In genomic region chr1:230122361-230123279, GRCh38 we compare ENCODE assay signal across 16 cellular contexts. TPM values are rescaled to one million over a fixed set of nuclear protein-coding genes. Genes with fewer than 3 reads are reported as not detected.
DNase-seq lines count a peak whose midpoint lies in the region; ATAC-seq and TF ChIP-seq lines count a peak whose summit lies in the region.
"Had no signal": no experiment of that assay in that cellular context is flagged by ENCODE, and none has a peak within 500 bp of the region (broad histone marks: within the 10 kb centered on the region; RNA-seq: fewer than 3 reads in every experiment).

No MANE protein-coding gene starts in this region.

- no peaks in the 10 kb centered on the region for H3K9me3 ChIP-seq in CD8-positive, alpha-beta memory T cell (ENCODE audit: low read length)
- H3K9me3 ChIP-seq: esophagus squamous epithelium, mucosa of descending colon had no signal

- H3K4me3 ChIP-seq in CD8-positive, alpha-beta memory T cell (ENCODE audit: low read length), result no peak overlapping the region
- H3K4me3 ChIP-seq: esophagus squamous epithelium, mucosa of descending colon had no signal

- no peaks in the 10 kb centered on the region for H3K27me3 Mint-ChIP-seq in CD8-positive, alpha-beta memory T cell
- H3K27me3 Mint-ChIP-seq in HFFc6 (ENCODE audit: insufficient read depth), result no peaks in the 10 kb centered on the region; the same call in 1 of the 2 replicates
- H3K27me3 Mint-ChIP-seq in activated naive CD8-positive, alpha-beta T cell treated with anti-CD3 and anti-CD28 coated beads for 36 hours, result no peaks in the 10 kb centered on the region
- H3K27me3 Mint-ChIP-seq in mesothelial cell of epicardium (ENCODE audit: low read depth), result no peaks in the 10 kb centered on the region

- no peak overlapping the region for H3K27ac ChIP-seq in CD8-positive, alpha-beta memory T cell (ENCODE audit: low read depth, low read length)

- H3K27me3 ChIP-seq in CD8-positive, alpha-beta memory T cell (ENCODE audit: insufficient read depth, low read length, poor library complexity, severe bottlenecking), result no peaks in the 10 kb centered on the region
- H3K27me3 ChIP-seq: esophagus squamous epithelium had no signal

- DNase-seq in CD8-positive, alpha-beta memory T cell, result no peak
- DNase-seq in HFFc6 (no peak), mesothelial cell of epicardium (ENCODE audit: low spot score in 2 of 2, unreplicated experiment in 2 of 2) (no peak), NCI-H1048 (lab: John Stamatoyannopoulos, UW) (no peak), COR-L47 (lab: John Stamatoyannopoulos, UW) (no peak), left colon (no peak)
- DNase-seq in activated naive CD8-positive, alpha-beta T cell treated with anti-CD3 and anti-CD28 coated beads for 36 hours, result no peak
- DNase-seq: activated CD4-positive, alpha-beta T cell treated with anti-CD3 and anti-CD28 coated beads for 4 hours; activated gamma-delta T cell treated with Interleukin-2 at 50 U/mL for 16 hours; esophagus squamous epithelium; KG1; NCI-H2081 treated with DMSO at 0.1 percent for 48 hours; stimulated activated CD4-positive, alpha-beta T cell treated with anti-CD3 and anti-CD28 coated beads, Interleukin-4, amount 100 ng/mL, for 24 hours had no signal

- H3K36me3 Mint-ChIP-seq in CD8-positive, alpha-beta memory T cell, result peaks cover 0 to 10% (median 7%) of the 10 kb centered on the region in 3 donors
- peaks cover 23% of the 10 kb centered on the region for H3K36me3 Mint-ChIP-seq in HFFc6 (ENCODE audit: low read depth)
- H3K36me3 Mint-ChIP-seq in activated naive CD8-positive, alpha-beta T cell treated with anti-CD3 and anti-CD28 coated beads for 36 hours, result peaks cover 22% of the 10 kb centered on the region
- H3K36me3 Mint-ChIP-seq in mesothelial cell of epicardium, result peaks cover 7% of the 10 kb centered on the region

- H3K36me3 ChIP-seq in CD8-positive, alpha-beta memory T cell (ENCODE audit: insufficient read depth, low read length), result no peaks in the 10 kb centered on the region

- H3K4me1 ChIP-seq in CD8-positive, alpha-beta memory T cell (ENCODE audit: insufficient read depth, low read length), result peaks cover 37% of the 10 kb centered on the region

- H3K4me1 Mint-ChIP-seq in CD8-positive, alpha-beta memory T cell, result peaks cover 58 to 83% (median 71%) of the 10 kb centered on the region in 3 donors
- H3K4me1 Mint-ChIP-seq in HFFc6 (ENCODE audit: low read depth) (peaks cover 56% of the 10 kb centered on the region), mesothelial cell of epicardium (peaks cover 29% of the 10 kb centered on the region)
- H3K4me1 Mint-ChIP-seq in activated naive CD8-positive, alpha-beta T cell treated with anti-CD3 and anti-CD28 coated beads for 36 hours, result peaks cover 72% of the 10 kb centered on the region

- POLR2A ChIA-PET in CD8-positive, alpha-beta memory T cell (lab: Charles Lee), result interaction anchor here (0.6 kb wide), 2 partner anchors 11 to 1092 kb away, joined by 4 read pairs; no protein-coding TSS in a partner anchor

- peak overlapping the region in 3 of 7 donors; percentile 39 to 41 (median 40) for H3K4me3 Mint-ChIP-seq in CD8-positive, alpha-beta memory T cell
- H3K4me3 Mint-ChIP-seq in HFFc6, result no peak overlapping the region
- no peak overlapping the region for H3K4me3 Mint-ChIP-seq in activated naive CD8-positive, alpha-beta T cell treated with anti-CD3 and anti-CD28 coated beads for 36 hours
- no peak overlapping the region for H3K4me3 Mint-ChIP-seq in mesothelial cell of epicardium

- ATAC-seq in HG02884 (IDR thresholded peaks at IDR 0.05; ENCODE audit: unreplicated experiment), result no peak
- no peak for ATAC-seq in left colon

- intact Hi-C loops in left colon (cut with DNase I, micrococcal nuclease), result no loop called here

- TF ChIP-seq CTCF in HFFc6 (IDR thresholded peaks at IDR 0.05) (no peak), mesothelial cell of epicardium (IDR thresholded peaks at IDR 0.05; ENCODE audit: unreplicated experiment) (no peak)

- CTCF ChIA-PET in CD8-positive, alpha-beta memory T cell (lab: Charles Lee), result interaction anchor here (0.7 to 1.6 kb wide), 4 partner anchors 13 to 88 kb away, joined by 3 to 6 read pairs (median 4); no protein-coding TSS in a partner anchor

- H3K27ac Mint-ChIP-seq in CD8-positive, alpha-beta memory T cell, result peak overlapping the region in 6 of 8 donors; percentile 40 to 86 (median 58)
- 0 out of 2 replicates have a peak overlapping the region, but pooled peaks have one; percentile 30 for H3K27ac Mint-ChIP-seq in HFFc6
- peak overlapping the region; percentile 83 for H3K27ac Mint-ChIP-seq in activated naive CD8-positive, alpha-beta T cell treated with anti-CD3 and anti-CD28 coated beads for 36 hours
- peak overlapping the region; percentile 51 for H3K27ac Mint-ChIP-seq in mesothelial cell of epicardium

- H3K9me3 Mint-ChIP-seq in CD8-positive, alpha-beta memory T cell, result no peaks in the 10 kb centered on the region
- H3K9me3 Mint-ChIP-seq in HFFc6, result no peaks in the 10 kb centered on the region
- H3K9me3 Mint-ChIP-seq in activated naive CD8-positive, alpha-beta T cell treated with anti-CD3 and anti-CD28 coated beads for 36 hours, result no peaks in the 10 kb centered on the region
- H3K9me3 Mint-ChIP-seq in mesothelial cell of epicardium, result no peaks in the 10 kb centered on the region
- H3K9me3 Mint-ChIP-seq: T-helper 1 cell treated with Interleukin-12 subunit alpha and Interleukin-12 subunit beta and Interleukin-4 antibody, amounts not matched to agents 30 μg/mL and 1 μg/mL, for 36 hours had no signal

RNA-seq across cellular contexts. Expression of gene GALNT2, which starts 55.6 kb away (rescaled TPM):
- 10 to 100 TPM; 65.6 to 69.0 TPM for total RNA-seq in CD8-positive, alpha-beta memory T cell
- 15.7 TPM for polyA plus RNA-seq in CD8-positive, alpha-beta memory T cell
- 100 to 1,000 TPM; 174 to 194 (median 181) TPM for total RNA-seq in HFFc6 (2021; fragmentation: NEBNext Ultra II Directional; extraction: Animal tissue kit (Norgen Biotek cat#: 25700))
- total RNA-seq in activated naive CD8-positive, alpha-beta T cell treated with anti-CD3 and anti-CD28 coated beads for 36 hours, result 10 to 100 TPM; 46.5 to 48.2 TPM
- total RNA-seq in mesothelial cell of epicardium, result 41.0 to 48.3 TPM (median 45.0 TPM) in 3 replicates
- 10 to 100 TPM; 56.8 to 63.2 TPM for total RNA-seq in left colon

Comparison
In these comparisons a context has a peak if more than half of its experiments do, and no peak if none do; other contexts are left out.
1. H3K27ac Mint-ChIP-seq: peak in every context shown above with its lines; median percentile 83 in activated naive CD8-positive, alpha-beta T cell treated with anti-CD3 and anti-CD28 coated beads for 36 hours; 58 in CD8-positive, alpha-beta memory T cell; 51 in mesothelial cell of epicardium; 30 in HFFc6.